Comparison of ENCODE assay signal across 13 cellular contexts in genomic region chr3:196120291-196120951, GRCh38. TPM values are rescaled to one million over a fixed set of nuclear protein-coding genes. Genes with fewer than 3 reads are reported as not detected.
DNase-seq lines count a peak whose midpoint lies in the region; ATAC-seq and TF ChIP-seq lines count a peak whose summit lies in the region.
"Had no signal": no experiment of that assay in that cellular context is flagged by ENCODE, and none has a peak within 500 bp of the region (broad histone marks: within the 10 kb centered on the region; RNA-seq: fewer than 3 reads in every experiment).

No MANE protein-coding gene starts in this region.

- CTCF ChIA-PET in activated CD4-positive, alpha-beta T cell treated with anti-CD3 and anti-CD28 coated beads for 36 hours (lab: Charles Lee): interaction anchor here (0.9 to 1.2 kb wide), 2 partner anchors 18 to 76 kb away, joined by 3 to 6 read pairs; no protein-coding TSS in a partner anchor

- H3K4me3 ChIP-seq in skeletal muscle tissue (ENCODE audit: low read length in 3 of 3): no peak overlapping the region
- no peak overlapping the region for H3K4me3 ChIP-seq in BE2C (ENCODE audit: low read depth, low read length)

- H3K4me3 Mint-ChIP-seq in activated CD4-positive, alpha-beta T cell treated with anti-CD3 and anti-CD28 coated beads for 36 hours: no peak overlapping the region
- H3K4me3 Mint-ChIP-seq: type B pancreatic cell had no signal

- H3K9me3 ChIP-seq in skeletal muscle tissue (ENCODE audit: control insufficient read depth in 3 of 3, low read length in 3 of 3) (no peaks in the 10 kb centered on the region), BE2C (no peaks in the 10 kb centered on the region; the same call in 1 of the 2 replicates)

- POLR2A ChIA-PET in activated CD4-positive, alpha-beta T cell treated with anti-CD3 and anti-CD28 coated beads for 36 hours (lab: Charles Lee): no interaction called here

- no peaks in the 10 kb centered on the region for H3K27me3 Mint-ChIP-seq in activated CD4-positive, alpha-beta T cell treated with anti-CD3 and anti-CD28 coated beads for 36 hours
- H3K27me3 Mint-ChIP-seq: type B pancreatic cell had no signal

- H3K36me3 Mint-ChIP-seq in activated CD4-positive, alpha-beta T cell treated with anti-CD3 and anti-CD28 coated beads for 36 hours (ENCODE audit: low read depth): no peaks in the 10 kb centered on the region
- H3K36me3 Mint-ChIP-seq: type B pancreatic cell had no signal

- intact Hi-C loops in activated CD4-positive, alpha-beta T cell treated with anti-CD3 and anti-CD28 coated beads for 36 hours (cut with DNase I, micrococcal nuclease): no loop called here

- peak overlapping the region; percentile 51 for H3K27ac ChIP-seq in skeletal muscle tissue (ENCODE audit: low read depth, low read length)
- H3K27ac ChIP-seq: parathyroid adenoma had no signal

- ATAC-seq in activated CD4-positive, alpha-beta T cell treated with anti-CD3 and anti-CD28 coated beads for 36 hours: peak; percentile 44
- ATAC-seq in esophagus mucosa (peak; percentile 24), HG03108 (IDR thresholded peaks at IDR 0.05; ENCODE audit: unreplicated experiment) (no peak)

- H3K36me3 ChIP-seq in skeletal muscle tissue (ENCODE audit: control insufficient read depth in 3 of 3, insufficient read depth in 3 of 3, low read length in 3 of 3) (no peaks in the 10 kb centered on the region), BE2C (no peaks in the 10 kb centered on the region)

- no peak for DNase-seq in activated CD4-positive, alpha-beta T cell treated with anti-CD3 and anti-CD28 coated beads for 36 hours
- no peak for DNase-seq in activated CD4-positive, alpha-beta T cell treated with anti-CD3 and anti-CD28 coated beads for 48 hours
- peak; percentile 82 for DNase-seq in NOMO-1 treated with dmso at 0.1 percent for 144 hours (lab: John Stamatoyannopoulos, UW; ENCODE audit: unreplicated experiment)
- no peak for DNase-seq in NCI-H524 (lab: John Stamatoyannopoulos, UW)
- no peak for DNase-seq in BE2C
- DNase-seq: H7, NCI-H526 treated with DMSO at 0.1 percent for 48 hours, SW 1271 had no signal

- no peak overlapping the region for H3K27ac Mint-ChIP-seq in activated CD4-positive, alpha-beta T cell treated with anti-CD3 and anti-CD28 coated beads for 36 hours
- H3K27ac Mint-ChIP-seq: type B pancreatic cell had no signal

- TF ChIP-seq CTCF in BE2C (IDR thresholded peaks at IDR 0.05; ENCODE audit: low read depth, low read length): no peak

- H3K27me3 ChIP-seq in skeletal muscle tissue (ENCODE audit: control insufficient read depth in 3 of 3, insufficient read depth in 3 of 3, low read length in 3 of 3): no peaks in the 10 kb centered on the region
- H3K27me3 ChIP-seq in BE2C: no peaks in the 10 kb centered on the region

- H3K9ac ChIP-seq in skeletal muscle tissue (ENCODE audit: low read depth in 1 of 3, low read length in 3 of 3): no peak overlapping the region
- H3K9ac ChIP-seq: parathyroid adenoma had no signal

- peaks cover 7 to 9% (median 9%) of the 10 kb centered on the region in 3 donors for H3K4me1 ChIP-seq in skeletal muscle tissue (ENCODE audit: control insufficient read depth in 3 of 3, insufficient read depth in 3 of 3, low read length in 3 of 3)
- no peaks in the 10 kb centered on the region; the same call in 1 of the 2 replicates for H3K4me1 ChIP-seq in BE2C
- H3K4me1 ChIP-seq: parathyroid adenoma had no signal

- H3K9me3 Mint-ChIP-seq in activated CD4-positive, alpha-beta T cell treated with anti-CD3 and anti-CD28 coated beads for 36 hours (ENCODE audit: low read depth): no peaks in the 10 kb centered on the region
- H3K9me3 Mint-ChIP-seq: type B pancreatic cell had no signal

- peaks cover 17% of the 10 kb centered on the region for H3K4me1 Mint-ChIP-seq in activated CD4-positive, alpha-beta T cell treated with anti-CD3 and anti-CD28 coated beads for 36 hours

RNA-seq across cellular contexts. Expression of gene TFRC, which starts 38.5 kb away (rescaled TPM):
- 100 to 1,000 TPM; 373 to 520 TPM for total RNA-seq in activated CD4-positive, alpha-beta T cell treated with anti-CD3 and anti-CD28 coated beads for 36 hours
- total RNA-seq in esophagus mucosa (51.3 TPM), skeletal muscle tissue (93.4 TPM)
- polyA plus RNA-seq in BE2C (2012; ENCODE audit: insufficient read depth, insufficient read length, low read depth): 102 TPM
